13 cellular contexts compared by ENCODE assay signal in the genomic region with DNA sequence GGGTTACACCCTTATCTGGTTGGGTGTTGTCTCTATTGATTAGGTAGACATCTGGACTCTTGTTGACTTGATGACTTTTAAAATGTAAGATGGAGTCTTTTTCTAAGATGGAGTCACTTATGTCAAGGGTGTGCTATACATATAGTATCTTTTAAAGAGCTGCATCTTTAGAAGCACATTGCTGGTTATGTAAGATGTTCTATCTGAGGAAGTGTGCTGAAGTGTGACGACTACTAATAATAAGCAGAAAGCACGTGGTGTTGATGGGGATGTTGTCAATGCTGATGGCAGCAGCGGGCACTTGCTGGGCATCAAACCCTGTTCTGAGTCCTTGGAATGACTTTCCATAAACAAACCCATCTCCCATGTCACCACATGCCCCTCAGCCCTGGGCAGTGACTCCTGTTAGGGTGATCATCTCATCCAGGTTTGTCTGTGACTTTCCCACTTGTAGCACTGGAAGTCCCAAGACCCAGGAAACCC.
A peak's percentile ranks its signal among the peaks of the same experiment; 100 is the strongest.
DNase-seq lines count a peak whose midpoint lies in the region; ATAC-seq and TF ChIP-seq lines count a peak whose summit lies in the region.
"Had no signal": no experiment of that assay in that cellular context is flagged by ENCODE, and none has a peak within 500 bp of the region (broad histone marks: within the 10 kb centered on the region; RNA-seq: fewer than 3 reads in every experiment).

No MANE protein-coding gene starts in this region.

- H3K27ac ChIP-seq in ascending aorta (peak overlapping the region; percentile 70 to 74), gastrocnemius medialis (peak overlapping the region; percentile 47 to 78 (median 62))
- H3K27ac ChIP-seq: C4-2B had no signal

- in situ Hi-C loops in gastrocnemius medialis (cut with MboI; ENCODE audit: low sequenced_read_pairs in 4 of 4) = no loop called here

- no peak for TF ChIP-seq CTCF in ascending aorta (IDR thresholded peaks at IDR 0.05)
- no peak for TF ChIP-seq CTCF in gastrocnemius medialis (IDR thresholded peaks at IDR 0.05 in 4 of 5, conservative IDR thresholded peaks at IDR 0.05 in 1 of 5)

- H3K27me3 ChIP-seq in ascending aorta = no peaks in the 10 kb centered on the region
- no peaks in the 10 kb centered on the region for H3K27me3 ChIP-seq in gastrocnemius medialis
- H3K27me3 ChIP-seq: body of pancreas had no signal

- H3K36me3 ChIP-seq in ascending aorta (no peaks in the 10 kb centered on the region), gastrocnemius medialis (no peaks in the 10 kb centered on the region)

- H3K4me1 ChIP-seq in ascending aorta (peaks cover 0 to 17% of the 10 kb centered on the region in 2 donors), gastrocnemius medialis (peaks cover 5 to 18% of the 10 kb centered on the region in 2 donors)

- H3K4me3 ChIP-seq in ascending aorta (no peak overlapping the region), gastrocnemius medialis (no peak overlapping the region)
- H3K4me3 ChIP-seq: body of pancreas had no signal

- peak; percentile 31 for DNase-seq in HK-2 (ENCODE audit: unreplicated experiment)
- DNase-seq in ascending aorta (ENCODE audit: low spot score in 2 of 2) = peak in 1 of 2 donors; percentile 72
- peak; percentile 40 for DNase-seq in left ventricle myocardium superior
- peak in 1 of 2 donors; percentile 17 for DNase-seq in gastrocnemius medialis
- DNase-seq in NCI-H2107 treated with DMSO at 0.1 percent for 48 hours (lab: John Stamatoyannopoulos, UW; ENCODE audit: unreplicated experiment) = no peak
- no peak for DNase-seq in RKO (ENCODE audit: low spot score)
- DNase-seq in activated gamma-delta T cell (lab: John Stamatoyannopoulos, UW) = no peak
- DNase-seq: naive B cell, NCI-H524 treated with DMSO at 0.1 percent for 48 hours, T-helper 9 cell had no signal

- intact Hi-C loops in ascending aorta (cut with DNase I) = loop anchor here (10.0 kb wide), 1 partner anchor 219 kb away; no protein-coding TSS in a partner anchor
- intact Hi-C loops in left ventricle myocardium superior (cut with micrococcal nuclease) = no loop called here
- intact Hi-C loops in gastrocnemius medialis (cut with DNase I; ENCODE audit: low total_unique reads) = no loop called here

- H3K9me3 ChIP-seq in ascending aorta = no peaks in the 10 kb centered on the region
- H3K9me3 ChIP-seq in gastrocnemius medialis = no peaks in the 10 kb centered on the region
- H3K9me3 ChIP-seq: body of pancreas had no signal

- ATAC-seq in left ventricle myocardium superior = peak; percentile 38
- no peak for ATAC-seq in gastrocnemius medialis
- no peak for ATAC-seq in GM18517 (IDR thresholded peaks at IDR 0.05; ENCODE audit: unreplicated experiment)

- TF ChIP-seq POLR2A in gastrocnemius medialis (IDR thresholded peaks at IDR 0.05) = no peak

Comparison
In these comparisons a context has a peak if more than half of its experiments do, and no peak if none do; other contexts are left out.
1. DNase-seq: peak in HK-2 (single experiment) and left ventricle myocardium superior (single experiment); none in NCI-H2107 treated with DMSO at 0.1 percent for 48 hours (single experiment), RKO (single experiment) and activated gamma-delta T cell (single experiment).